In the genomic region with DNA sequence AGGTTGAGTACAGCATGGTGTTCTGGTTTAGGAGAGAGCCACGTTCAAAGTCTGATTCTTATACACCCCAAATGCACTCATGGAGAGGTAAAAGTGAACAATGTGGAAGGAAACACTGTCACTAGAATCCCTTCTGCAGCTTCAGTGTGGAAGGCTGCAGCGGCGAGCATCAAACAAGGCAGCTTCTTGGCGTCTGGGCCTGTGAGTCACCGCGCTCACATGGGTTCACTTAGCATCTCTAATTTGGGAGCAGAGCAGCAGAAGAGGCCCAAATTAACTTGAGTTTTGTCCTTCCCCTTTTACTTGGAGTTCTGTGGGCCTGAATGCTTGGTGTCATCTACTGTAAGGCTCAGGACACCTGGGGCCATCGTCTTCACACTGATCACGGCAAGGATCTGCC, we compare ENCODE assay signal across 14 cellular contexts. TPM values are rescaled to one million over a fixed set of nuclear protein-coding genes. Genes with fewer than 3 reads are reported as not detected.
DNase-seq lines count a peak whose midpoint lies in the region; ATAC-seq, FAIRE-seq and TF ChIP-seq lines count a peak whose summit lies in the region.
"Had no signal": no experiment of that assay in that cellular context is flagged by ENCODE, and none has a peak within 500 bp of the region (broad histone marks: within the 10 kb centered on the region; RNA-seq: fewer than 3 reads in every experiment).

No MANE protein-coding gene starts in this region.

- FAIRE-seq in astrocyte (lab: Jason Lieb, UNC), result peak; percentile 85

- H3K4me1 Mint-ChIP-seq in astrocyte (ENCODE audit: low read depth, unreplicated experiment), result peaks cover 4% of the 10 kb centered on the region

- no peak overlapping the region for H3K4me3 Mint-ChIP-seq in astrocyte (ENCODE audit: unreplicated experiment)
- H3K4me3 Mint-ChIP-seq: activated CD4-positive, alpha-beta memory T cell treated with anti-CD3 and anti-CD28 coated beads, Interleukin-2, amount 10 ng/mL, durations not matched to agents 7 days and 5 days; activated naive CD8-positive, alpha-beta T cell treated with anti-CD3 and anti-CD28 coated beads, Interleukin-2, amount 10 ng/mL, durations not matched to agents 7 days and 5 days had no signal

- no peak overlapping the region for H3K4me2 ChIP-seq in astrocyte (ENCODE audit: low read length)

- no peak overlapping the region for H3K4me3 ChIP-seq in astrocyte (ENCODE audit: insufficient read depth, low read depth, low read length)
- H3K4me3 ChIP-seq in heart right ventricle, result no peak overlapping the region
- H3K4me3 ChIP-seq in stomach smooth muscle (ENCODE audit: low read length in 2 of 2), result no peak overlapping the region
- H3K4me3 ChIP-seq: lower lobe of right lung had no signal

- WGBS in heart right ventricle, 2 donors, result 73% methylated on average over 8 of the region's 8 CpGs

- ATAC-seq in heart right ventricle, result peak; percentile 35 to 82 (median 77)
- no peak for ATAC-seq in GM18867 (IDR thresholded peaks at IDR 0.05; ENCODE audit: unreplicated experiment)
- ATAC-seq: lower lobe of right lung had no signal

- H3K9me3 ChIP-seq in astrocyte (ENCODE audit: insufficient read depth, low read depth, low read length) (no peaks in the 10 kb centered on the region), heart right ventricle (no peaks in the 10 kb centered on the region), stomach smooth muscle (ENCODE audit: control insufficient read depth in 2 of 2, low read length in 2 of 2) (no peaks in the 10 kb centered on the region)
- H3K9me3 ChIP-seq: lower lobe of right lung had no signal

- intact Hi-C loops in heart right ventricle (cut with DNase I), result no loop called here

- H3K27ac Mint-ChIP-seq in astrocyte (ENCODE audit: unreplicated experiment), result no peak overlapping the region
- H3K27ac Mint-ChIP-seq: activated CD4-positive, alpha-beta memory T cell treated with anti-CD3 and anti-CD28 coated beads, Interleukin-2, amount 10 ng/mL, durations not matched to agents 7 days and 5 days; activated naive CD8-positive, alpha-beta T cell treated with anti-CD3 and anti-CD28 coated beads, Interleukin-2, amount 10 ng/mL, durations not matched to agents 7 days and 5 days had no signal

- no peak overlapping the region for H3K9ac ChIP-seq in astrocyte (ENCODE audit: low read length)
- no peak overlapping the region for H3K9ac ChIP-seq in stomach smooth muscle (ENCODE audit: low read length in 2 of 2)

- H3K27me3 ChIP-seq in astrocyte (ENCODE audit: insufficient read depth, low read length) (no peaks in the 10 kb centered on the region), heart right ventricle (no peaks in the 10 kb centered on the region), stomach smooth muscle (ENCODE audit: control insufficient read depth in 1 of 2, insufficient read depth in 2 of 2, low read length in 2 of 2) (no peaks in the 10 kb centered on the region)

- H2AFZ ChIP-seq in astrocyte (ENCODE audit: low read depth, low read length), result no peak overlapping the region

- no peaks in the 10 kb centered on the region for H4K20me1 ChIP-seq in astrocyte (ENCODE audit: insufficient read depth, low read length)

- no peaks in the 10 kb centered on the region for H3K36me3 ChIP-seq in astrocyte (ENCODE audit: insufficient read depth, low read length)
- H3K36me3 ChIP-seq in heart right ventricle, result no peaks in the 10 kb centered on the region
- no peaks in the 10 kb centered on the region for H3K36me3 ChIP-seq in stomach smooth muscle (ENCODE audit: control insufficient read depth in 2 of 2, insufficient read depth in 2 of 2, low read length in 2 of 2)
- H3K36me3 ChIP-seq: lower lobe of right lung had no signal

- TF ChIP-seq CTCF in astrocyte (IDR thresholded peaks at IDR 0.05; ENCODE audit: insufficient read depth, low read depth, low read length) (no peak), heart right ventricle (IDR thresholded peaks at IDR 0.05) (no peak)

- H3K27ac ChIP-seq in astrocyte (ENCODE audit: low read depth, low read length) (no peak overlapping the region), heart right ventricle (peak overlapping the region in 3 of 10 donors; percentile 16 to 50 (median 47)), stomach smooth muscle (ENCODE audit: low read length) (peak overlapping the region; percentile 62)
- H3K27ac ChIP-seq: lower lobe of right lung had no signal

- H3K79me2 ChIP-seq in astrocyte (ENCODE audit: insufficient read depth, low read length), result no peaks in the 10 kb centered on the region

- H3K27me3 Mint-ChIP-seq in astrocyte (ENCODE audit: low read depth, unreplicated experiment), result peaks cover 8% of the 10 kb centered on the region
- H3K27me3 Mint-ChIP-seq: activated CD4-positive, alpha-beta memory T cell treated with anti-CD3 and anti-CD28 coated beads, Interleukin-2, amount 10 ng/mL, durations not matched to agents 7 days and 5 days; activated naive CD8-positive, alpha-beta T cell treated with anti-CD3 and anti-CD28 coated beads, Interleukin-2, amount 10 ng/mL, durations not matched to agents 7 days and 5 days had no signal

- DNase-seq in M059J (ENCODE audit: low read depth) (peak; percentile 38), astrocyte (ENCODE audit: low read depth) (peak; percentile 67), heart right ventricle (peak in 1 of 2 donors; percentile 43), cortex of kidney (lab: John Stamatoyannopoulos, UW) (no peak), putamen (ENCODE audit: low spot score) (no peak)
- no peak for DNase-seq in activated effector memory CD4-positive, alpha-beta T cell treated with Interleukin-2 at 50 U/mL for 16 hours
- DNase-seq: activated CD4-positive, alpha-beta memory T cell treated with anti-CD3 and anti-CD28 coated beads, Interleukin-2, amount 10 ng/mL, durations not matched to agents 7 days and 5 days; activated naive CD8-positive, alpha-beta T cell treated with anti-CD3 and anti-CD28 coated beads, Interleukin-2, amount 10 ng/mL, durations not matched to agents 7 days and 5 days; Caco-2; foreskin melanocyte; KBM-7; lower lobe of right lung had no signal

- H3K36me3 Mint-ChIP-seq in astrocyte (ENCODE audit: low read depth, unreplicated experiment), result peaks cover 3% of the 10 kb centered on the region

- H3K4me1 ChIP-seq in astrocyte (ENCODE audit: insufficient read depth, low read length) (peaks cover 3% of the 10 kb centered on the region), heart right ventricle (peaks cover 0 to 31% (median 10%) of the 10 kb centered on the region in 9 donors), stomach smooth muscle (ENCODE audit: control insufficient read depth, insufficient read depth, low read length) (peaks cover 26% of the 10 kb centered on the region)

- H3K9me3 Mint-ChIP-seq in astrocyte (ENCODE audit: unreplicated experiment), result peaks cover 11% of the 10 kb centered on the region

RNA-seq across cellular contexts. Expression of a gene that starts 10.9 kb away (rescaled TPM):
- 46.3 and 67.8 TPM in 2 replicates for total RNA-seq in M059J (2014; rRNA removed; shearing (Covaris generic))
- total RNA-seq in astrocyte, result 1.6 and 2.3 TPM in 2 replicates
- 1 to 10 TPM in 8 of 10 donors, under 1 TPM in 2; 0.44 to 3.4 (median 1.5) TPM for total RNA-seq in heart right ventricle
- under 1 TPM; 0.73 to 0.91 TPM for polyA plus RNA-seq in heart right ventricle

RNA-seq across cellular contexts. Expression of a gene that starts 22.9 kb away (rescaled TPM):
- total RNA-seq in M059J (2014; rRNA removed; shearing (Covaris generic)), result 32.0 and 60.5 TPM in 2 replicates
- total RNA-seq in astrocyte (19.5 and 22.3 TPM in 2 replicates), heart right ventricle (10 to 100 TPM; 53.7 to 92.8 (median 77.2) TPM)
- polyA plus RNA-seq in heart right ventricle, result 10 to 100 TPM; 36.6 to 90.6 TPM

RNA-seq across cellular contexts. Expression of a gene that starts 23.0 kb away (rescaled TPM):
- total RNA-seq in M059J (2014; rRNA removed; shearing (Covaris generic)), result 15.6 and 18.0 TPM in 2 replicates
- 1.1 and 1.2 TPM in 2 replicates for total RNA-seq in astrocyte
- 10 to 100 TPM in 9 of 10 donors, 1 to 10 TPM in 1; 9.6 to 14.8 (median 12.3) TPM for total RNA-seq in heart right ventricle
- polyA plus RNA-seq in heart right ventricle, result 1 to 10 TPM; 4.6 to 4.9 TPM

RNA-seq across cellular contexts. Expression of a gene that starts 30.4 kb away (rescaled TPM):
- total RNA-seq in M059J (2014; rRNA removed; shearing (Covaris generic)), result not detected in 2 replicates
- total RNA-seq in astrocyte (1.1 and 1.4 TPM in 2 replicates), heart right ventricle (under 1 TPM in 6 of 10 donors, not detected in 4; 0.11 to 0.39 (median 0.25) TPM)
- polyA plus RNA-seq in heart right ventricle, result 1 to 10 TPM in 1 of 2 donors, under 1 TPM in 1; 0.59 to 1.2 TPM

RNA-seq across cellular contexts. Expression of a gene that starts 34.7 kb away (rescaled TPM):
- 1.7 and 2.6 TPM in 2 replicates for total RNA-seq in M059J (2014; rRNA removed; shearing (Covaris generic))
- total RNA-seq in astrocyte (1.9 and 2.0 TPM in 2 replicates), heart right ventricle (1 to 10 TPM in 8 of 10 donors, under 1 TPM in 2; 0.85 to 2.6 (median 1.5) TPM)
- polyA plus RNA-seq in heart right ventricle, result 1 to 10 TPM; 1.8 to 3.7 TPM

Comparison
In these comparisons a context has a peak if more than half of its experiments do, and no peak if none do; other contexts are left out.
1. DNase-seq: peak in M059J (single experiment) and astrocyte (single experiment); none in cortex of kidney (single experiment), putamen (single experiment) and activated effector memory CD4-positive, alpha-beta T cell treated with Interleukin-2 at 50 U/mL for 16 hours (single experiment).
2. RNA of a gene that starts 10.9 kb away (total RNA-seq): 46.3 to 67.8 TPM in M059J; 1.6 to 2.3 TPM in astrocyte and 0.44 to 3.4 TPM in heart right ventricle; every median in the first group is over 10 times any median in the second.